ENCODE assay signal across 35 cellular contexts in genomic region chr17:19621697-19622096, GRCh38.
"Had no signal": no experiment of that assay in that cellular context is flagged by ENCODE, and none has a peak within 500 bp of the region (broad histone marks: within the 10 kb centered on the region; RNA-seq: fewer than 3 reads in every experiment).

No MANE protein-coding gene starts in this region.

- H3K36me3 ChIP-seq: MG63 had no signal

- DNase-seq: Kasumi-1, MG63, MM.1S, MV-4-11, NCI-H1048, NCI-H1092, NCI-H1092 treated with DMSO at 0.1 percent for 48 hours, NCI-H1105, NCI-H1105 treated with DMSO at 0.1 percent for 48 hours, NCI-H1417, NCI-H1417 treated with DMSO at 0.1 percent for 48 hours, NCI-H1436, NCI-H1436 treated with DMSO at 0.1 percent for 48 hours, NCI-H146, NCI-H1694, NCI-H1694 treated with DMSO at 0.1 percent for 48 hours, NCI-H187, NCI-H187 treated with DMSO at 0.1 percent for 48 hours, NCI-H1930, NCI-H2029, NCI-H2029 treated with DMSO at 0.1 percent for 48 hours, NCI-H2081, NCI-H2081 treated with DMSO at 0.1 percent for 48 hours, NCI-H2107, NCI-H2171, NCI-H2171 treated with DMSO at 0.1 percent for 48 hours, NCI-H2227 treated with DMSO at 0.1 percent for 48 hours, NCI-H226, NCI-H345, NCI-H446, NCI-H446 treated with DMSO at 0.1 percent for 48 hours, NCI-H510A, NCI-H510A treated with DMSO at 0.1 percent for 48 hours, NCI-H524, NCI-H524 treated with DMSO at 0.1 percent for 48 hours had no signal

- H3K4me3 ChIP-seq: MG63 had no signal
